23 cellular contexts compared by ENCODE assay signal in the genomic region with DNA sequence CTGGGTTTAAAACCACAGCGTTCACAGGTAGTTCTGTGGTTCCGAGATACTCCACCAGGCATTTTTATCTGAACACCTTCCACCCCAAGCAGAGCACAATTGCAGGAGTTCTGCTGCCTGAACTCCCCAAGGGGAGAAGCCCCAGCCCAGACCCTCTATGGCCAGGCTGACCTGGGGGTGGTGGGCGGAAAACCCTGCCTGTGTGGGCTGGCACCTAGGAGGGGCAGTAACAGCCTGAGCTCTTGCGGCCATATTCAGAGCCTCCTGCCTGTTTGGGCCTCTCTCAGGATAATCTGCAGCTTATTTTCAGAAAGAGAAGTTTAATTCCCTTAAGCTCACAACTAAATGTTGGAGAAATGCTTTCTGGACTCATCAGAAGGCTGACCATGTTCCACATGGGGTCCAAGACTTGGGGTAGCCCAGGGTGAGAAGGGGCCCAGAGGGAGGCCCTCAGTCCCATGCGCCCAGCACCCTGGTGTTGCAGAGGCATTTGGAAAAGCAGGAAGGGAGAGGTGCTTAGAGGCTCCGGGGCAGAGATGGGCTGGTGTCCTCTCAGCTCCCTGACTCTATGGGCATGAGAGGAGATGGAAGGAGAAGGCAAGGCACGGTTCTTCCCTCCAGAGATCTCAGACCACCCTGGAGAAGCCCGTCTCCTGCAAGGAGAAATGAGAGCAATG.
DNase-seq lines count a peak whose midpoint lies in the region; ATAC-seq and TF ChIP-seq lines count a peak whose summit lies in the region.
"Had no signal": no experiment of that assay in that cellular context is flagged by ENCODE, and none has a peak within 500 bp of the region (broad histone marks: within the 10 kb centered on the region; RNA-seq: fewer than 3 reads in every experiment).

No MANE protein-coding gene starts in this region.

- no peak overlapping the region for H4K5ac ChIP-seq in IMR-90 (ENCODE audit: low read depth, low read length)

- POLR2A ChIA-PET in IMR-90 (lab: Charles Lee; ENCODE audit: unreplicated experiment), result interaction anchor here (0.6 to 0.8 kb wide), 2 partner anchors 201 to 210 kb away, joined by 3 to 5 read pairs; no protein-coding TSS in a partner anchor

- TF ChIP-seq EP300 in sigmoid colon (IDR thresholded peaks at IDR 0.05), result no peak
- TF ChIP-seq EP300 in tibial nerve (IDR thresholded peaks at IDR 0.05), result no peak

- no peak overlapping the region for H3K27ac ChIP-seq in IMR-90 (ENCODE audit: insufficient read depth, low read length)
- peak overlapping the region in 1 of 4 donors; percentile 82 for H3K27ac ChIP-seq in sigmoid colon
- H3K27ac ChIP-seq in tibial nerve, result no peak overlapping the region
- H3K27ac ChIP-seq: BLaER1 treated with 17β-estradiol and CSF1 and Interleukin-3, amounts not matched to agents 10 nM and 100 nM; GM23248; SJSA1 had no signal

- peaks cover 0 to 10% of the 10 kb centered on the region in 2 experiments; a peak in 1 of 4 replicates for H3K79me1 ChIP-seq in IMR-90 (ENCODE audit: low read depth in 1 of 2, low read length in 2 of 2)

- H3K9me3 ChIP-seq in IMR-90 (ENCODE audit: control insufficient read depth, insufficient read depth, low read length), result no peaks in the 10 kb centered on the region
- H3K9me3 ChIP-seq in sigmoid colon, result no peaks in the 10 kb centered on the region
- H3K9me3 ChIP-seq in tibial nerve, result no peaks in the 10 kb centered on the region
- H3K9me3 ChIP-seq: BLaER1 treated with 17β-estradiol and CSF1 and Interleukin-3, amounts not matched to agents 10 nM and 100 nM; SJSA1 had no signal

- H3K36me3 ChIP-seq in IMR-90 (ENCODE audit: control insufficient read depth, insufficient read depth, low read length) (peaks cover 2% of the 10 kb centered on the region; the same call in 1 of the 2 replicates), sigmoid colon (peaks cover 0 to 42% (median 15%) of the 10 kb centered on the region in 4 donors), tibial nerve (peaks cover 0 to 15% (median 0%) of the 10 kb centered on the region in 3 donors)
- H3K36me3 ChIP-seq: BLaER1 treated with 17β-estradiol and CSF1 and Interleukin-3, amounts not matched to agents 10 nM and 100 nM; SJSA1 had no signal

- H3K4me1 ChIP-seq in IMR-90 (ENCODE audit: control insufficient read depth, insufficient read depth, low read length) (peaks cover 18% of the 10 kb centered on the region), sigmoid colon (peaks cover 0 to 63% (median 41%) of the 10 kb centered on the region in 4 donors), tibial nerve (peaks cover 0 to 20% (median 0%) of the 10 kb centered on the region in 4 donors)

- no peak overlapping the region for H4K8ac ChIP-seq in IMR-90 (ENCODE audit: low read depth in 2 of 2, low read length in 2 of 2)

- H3K23ac ChIP-seq in IMR-90 (ENCODE audit: low read depth, low read length), result no peak overlapping the region

- H3K4ac ChIP-seq in IMR-90 (ENCODE audit: low read depth, low read length), result peak overlapping the region; percentile 35; the same call in 1 of the 2 replicates

- H3K36me3 Mint-ChIP-seq in chondrocyte (ENCODE audit: low read depth), result no peaks in the 10 kb centered on the region
- H3K36me3 Mint-ChIP-seq in mesothelial cell of epicardium, result no peaks in the 10 kb centered on the region
- no peaks in the 10 kb centered on the region for H3K36me3 Mint-ChIP-seq in activated naive CD4-positive, alpha-beta T cell treated with anti-CD3 and anti-CD28 coated beads, Interleukin-2, amount 50 U/mL, for 72 hours

- peak overlapping the region; percentile 28 for H2AK5ac ChIP-seq in IMR-90 (ENCODE audit: low read depth, low read length)

- H3K9me3 Mint-ChIP-seq in chondrocyte (ENCODE audit: low read depth), result no peaks in the 10 kb centered on the region
- H3K9me3 Mint-ChIP-seq in mesothelial cell of epicardium, result no peaks in the 10 kb centered on the region
- no peaks in the 10 kb centered on the region for H3K9me3 Mint-ChIP-seq in activated naive CD4-positive, alpha-beta T cell treated with anti-CD3 and anti-CD28 coated beads, Interleukin-2, amount 50 U/mL, for 72 hours
- H3K9me3 Mint-ChIP-seq: CD4-positive, alpha-beta T cell had no signal

- no peak for ATAC-seq in IMR-90 (ENCODE audit: low read depth)
- no peak for ATAC-seq in activated naive CD4-positive, alpha-beta T cell treated with anti-CD3 and anti-CD28 coated beads, Interleukin-2, amount 50 U/mL, for 72 hours

- peak overlapping the region; percentile 73 for H3K27ac Mint-ChIP-seq in chondrocyte (ENCODE audit: unreplicated experiment)
- peak overlapping the region; percentile 25 for H3K27ac Mint-ChIP-seq in mesothelial cell of epicardium
- H3K27ac Mint-ChIP-seq in activated naive CD4-positive, alpha-beta T cell treated with anti-CD3 and anti-CD28 coated beads, Interleukin-2, amount 50 U/mL, for 72 hours, result no peak overlapping the region
- H3K27ac Mint-ChIP-seq: CD4-positive, alpha-beta T cell had no signal

- H2BK120ac ChIP-seq in IMR-90 (ENCODE audit: low read depth, low read length), result no peak overlapping the region

- peaks cover 15% of the 10 kb centered on the region for H3K9me1 ChIP-seq in IMR-90 (ENCODE audit: insufficient read depth, low read length)

- peaks cover 92% of the 10 kb centered on the region for H3K4me1 Mint-ChIP-seq in chondrocyte (ENCODE audit: low read depth)
- H3K4me1 Mint-ChIP-seq in mesothelial cell of epicardium, result peaks cover 59% of the 10 kb centered on the region

- H3K4me3 Mint-ChIP-seq in chondrocyte (ENCODE audit: unreplicated experiment) (no peak overlapping the region), mesothelial cell of epicardium (no peak overlapping the region)
- H3K4me3 Mint-ChIP-seq: CD4-positive, alpha-beta T cell had no signal

- WGBS in IMR-90 (ENCODE audit: extremely low coverage in 2 of 2, insufficient read length in 1 of 2), 2 experiments, result 90% methylated on average over 2 of the region's 8 CpGs; no CpG with 5 or more reads in 1 of the 2 experiments
- WGBS in sigmoid colon, 2 donors, result 90 to 95% methylated on average over 8 of the region's 8 CpGs
- WGBS in tibial nerve, 2 donors, result 86 to 87% methylated on average over 8 of the region's 8 CpGs

- H3K4me3 ChIP-seq in IMR-90 (ENCODE audit: insufficient read depth, low read depth, low read length), result no peak overlapping the region
- no peak overlapping the region for H3K4me3 ChIP-seq in sigmoid colon
- H3K4me3 ChIP-seq in tibial nerve, result no peak overlapping the region
- H3K4me3 ChIP-seq: BLaER1 treated with 17β-estradiol and CSF1 and Interleukin-3, amounts not matched to agents 10 nM and 100 nM; GM23248; SJSA1 had no signal

- no peak for TF ChIP-seq POLR2A in IMR-90 (IDR thresholded peaks at IDR 0.05; ENCODE audit: low read depth, low read length)
- TF ChIP-seq POLR2A in sigmoid colon (IDR thresholded peaks at IDR 0.05), result no peak
- no peak for TF ChIP-seq POLR2A in tibial nerve (IDR thresholded peaks at IDR 0.05)

- no peak overlapping the region for H2AK9ac ChIP-seq in IMR-90 (replicated peaks; ENCODE audit: low read depth, low read length, poor library complexity)

- CTCF ChIA-PET in IMR-90 (lab: Yijun Ruan, JAX), result interaction anchor here (0.6 to 1.4 kb wide), 3 partner anchors 82 to 251 kb away, joined by 3 to 4 read pairs (median 4); no protein-coding TSS in a partner anchor

- H4K91ac ChIP-seq in IMR-90 (ENCODE audit: insufficient read depth, low read depth, low read length), result peak overlapping the region; percentile 45; the same call in 1 of the 2 replicates

- no peak overlapping the region for H3K56ac ChIP-seq in IMR-90 (ENCODE audit: extremely low read depth, insufficient read depth, low read length)

- no peak overlapping the region for H3K4me2 ChIP-seq in IMR-90 (ENCODE audit: low read depth, low read length)
- H3K4me2 ChIP-seq: BLaER1 treated with 17β-estradiol and CSF1 and Interleukin-3, amounts not matched to agents 10 nM and 100 nM had no signal

- H3K9ac ChIP-seq in IMR-90 (ENCODE audit: low read depth, low read length), result no peak overlapping the region
- H3K9ac ChIP-seq: BLaER1 treated with 17β-estradiol and CSF1 and Interleukin-3, amounts not matched to agents 10 nM and 100 nM; GM23248 had no signal

- in situ Hi-C loops in IMR-90 (cut with MboI; ENCODE audit: low sequenced_read_pairs), result no loop called here

- no peak overlapping the region for H3K14ac ChIP-seq in IMR-90 (replicated peaks; ENCODE audit: low read depth, low read length)

- TF ChIP-seq CTCF in IMR-90 (conservative IDR thresholded peaks at IDR 0.05; ENCODE audit: low read depth, low read length) (no peak), chondrocyte (IDR thresholded peaks at IDR 0.05) (no peak), mesothelial cell of epicardium (IDR thresholded peaks at IDR 0.05; ENCODE audit: unreplicated experiment) (no peak), sigmoid colon (IDR thresholded peaks at IDR 0.05) (no peak), tibial nerve (IDR thresholded peaks at IDR 0.05) (no peak)

- no peaks in the 10 kb centered on the region for H4K20me1 ChIP-seq in IMR-90 (ENCODE audit: insufficient read depth, low read length)
- H4K20me1 ChIP-seq: BLaER1 treated with 17β-estradiol and CSF1 and Interleukin-3, amounts not matched to agents 10 nM and 100 nM had no signal

- dilution Hi-C loops in IMR-90 (cut with HindIII; ENCODE audit: low sequenced_read_pairs, unreplicated experiment), result no loop called here

- no peak overlapping the region for H3K18ac ChIP-seq in IMR-90 (ENCODE audit: low read depth, low read length)

- no TSS peak for BruUV-seq in IMR-90 (replicated peaks; lab: Mats Ljungman, UMichigan)

- DNase-seq in IMR-90 (no peak), chondrocyte (ENCODE audit: low spot score) (no peak), mesothelial cell of epicardium (ENCODE audit: low spot score in 2 of 2, unreplicated experiment in 2 of 2) (no peak), sigmoid colon (peak; percentile 62), HPDE6-E6E7 (ENCODE audit: extremely low spot score) (no peak), NAMALWA (ENCODE audit: low spot score) (no peak), tibial nerve (ENCODE audit: low spot score in 2 of 2) (no peak)
- no peak for DNase-seq in activated naive CD4-positive, alpha-beta T cell treated with anti-CD3 and anti-CD28 coated beads, Interleukin-2, amount 50 U/mL, for 72 hours (ENCODE audit: low spot score in 2 of 2)
- DNase-seq: AML-193, GM23248, HCEC 1CT, Karpas-422, NCI-H1092 treated with DMSO at 0.1 percent for 48 hours, NCI-H1436, NCI-H187, NCI-H2081 treated with DMSO at 0.1 percent for 48 hours, NCI-H2171, NCI-H226, NCI-H510A treated with DMSO at 0.1 percent for 48 hours, PC-3 had no signal

- H3K27me3 Mint-ChIP-seq in chondrocyte (ENCODE audit: low read depth) (no peaks in the 10 kb centered on the region), mesothelial cell of epicardium (ENCODE audit: low read depth) (no peaks in the 10 kb centered on the region)

- no peak overlapping the region for H2BK5ac ChIP-seq in IMR-90 (ENCODE audit: low read depth, low read length, poor library complexity, severe bottlenecking)

- H2BK15ac ChIP-seq in IMR-90 (ENCODE audit: low read depth, low read length), result no peak overlapping the region

- no peaks in the 10 kb centered on the region for H3K27me3 ChIP-seq in IMR-90 (ENCODE audit: control insufficient read depth, insufficient read depth, low read length)
- H3K27me3 ChIP-seq in sigmoid colon, result no peaks in the 10 kb centered on the region
- no peaks in the 10 kb centered on the region for H3K27me3 ChIP-seq in tibial nerve
- H3K27me3 ChIP-seq: BLaER1 treated with 17β-estradiol and CSF1 and Interleukin-3, amounts not matched to agents 10 nM and 100 nM; SJSA1 had no signal

- TF ChIP-seq RAD21 in IMR-90 (IDR thresholded peaks at IDR 0.05; ENCODE audit: low read length), result no peak

- intact Hi-C loops in IMR-90 (cut with micrococcal nuclease), result no loop called here
- intact Hi-C loops in sigmoid colon (cut with DNase I), result loop anchor here (5.0 kb wide), 1 partner anchor 65 kb away; no protein-coding TSS in a partner anchor

- H2BK20ac ChIP-seq in IMR-90 (ENCODE audit: low read depth, low read length), result peak overlapping the region; percentile 26; the same call in 1 of the 2 replicates

- no peak overlapping the region for H2AFZ ChIP-seq in IMR-90 (replicated peaks; ENCODE audit: low read length, poor library complexity)
- H2AFZ ChIP-seq: GM23248 had no signal

Comparison
In these comparisons a context has a peak if more than half of its experiments do, and no peak if none do; other contexts are left out.
1. H3K27ac Mint-ChIP-seq: peak in chondrocyte (single experiment) and mesothelial cell of epicardium (single experiment); none in activated naive CD4-positive, alpha-beta T cell treated with anti-CD3 and anti-CD28 coated beads, Interleukin-2, amount 50 U/mL, for 72 hours (0 of 2).